ENCODE assay signal across 11 cellular contexts in the genomic region with DNA sequence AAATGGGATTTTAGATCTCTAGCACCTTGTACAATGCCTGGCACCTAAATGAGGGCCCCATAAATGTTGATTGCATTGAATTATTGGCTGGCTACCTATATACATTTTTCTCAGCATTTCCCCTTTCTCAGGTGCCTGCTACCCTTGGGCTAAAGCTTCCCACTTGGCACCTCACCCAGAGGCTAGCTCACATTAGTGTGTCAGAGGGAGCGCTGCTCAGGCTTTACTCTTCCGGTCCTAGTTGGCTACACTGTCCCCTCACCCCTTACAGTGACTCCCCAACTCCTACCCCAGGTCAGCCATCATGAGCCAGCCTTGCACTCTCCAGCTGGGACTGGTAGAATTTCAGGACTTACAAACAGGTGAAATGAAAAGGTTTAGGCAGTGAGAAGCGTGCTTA. TPM values are rescaled to one million over a fixed set of nuclear protein-coding genes. Genes with fewer than 3 reads are reported as not detected.
DNase-seq lines count a peak whose midpoint lies in the region; ATAC-seq, FAIRE-seq and TF ChIP-seq lines count a peak whose summit lies in the region.
"Had no signal": no experiment of that assay in that cellular context is flagged by ENCODE, and none has a peak within 500 bp of the region (broad histone marks: within the 10 kb centered on the region; RNA-seq: fewer than 3 reads in every experiment).

No MANE protein-coding gene starts in this region.

- H3K9me1 ChIP-seq in IMR-90 (ENCODE audit: insufficient read depth, low read length), result peaks cover 34% of the 10 kb centered on the region

- H3K9me3 Mint-ChIP-seq in CD4-positive, alpha-beta T cell, result no peaks in the 10 kb centered on the region
- H3K9me3 Mint-ChIP-seq in central memory CD8-positive, alpha-beta T cell, result no peaks in the 10 kb centered on the region

- H2AFZ ChIP-seq in IMR-90 (replicated peaks; ENCODE audit: low read length, poor library complexity), result no peak overlapping the region

- H3K27ac ChIP-seq in CD4-positive, alpha-beta T cell (ENCODE audit: low read depth, low read length), result peak overlapping the region; percentile 57
- H3K27ac ChIP-seq in IMR-90 (ENCODE audit: insufficient read depth, low read length), result no peak overlapping the region
- H3K27ac ChIP-seq: VCaP had no signal

- in situ Hi-C loops in IMR-90 (cut with MboI; ENCODE audit: low sequenced_read_pairs), result no loop called here

- no peak overlapping the region for H3K4me3 ChIP-seq in IMR-90 (ENCODE audit: insufficient read depth, low read depth, low read length)

- intact Hi-C loops in CD4-positive, alpha-beta T cell (cut with DNase I, micrococcal nuclease), result no loop called here
- intact Hi-C loops in IMR-90 (cut with micrococcal nuclease), result no loop called here

- no peak overlapping the region for H3K4ac ChIP-seq in IMR-90 (ENCODE audit: low read depth, low read length)

- H3K18ac ChIP-seq in IMR-90 (ENCODE audit: low read depth, low read length), result no peak overlapping the region

- H4K20me1 ChIP-seq in IMR-90 (ENCODE audit: insufficient read depth, low read length), result peaks cover 76% of the 10 kb centered on the region

- peaks cover 17% of the 10 kb centered on the region for H3K36me3 Mint-ChIP-seq in CD4-positive, alpha-beta T cell (ENCODE audit: low read depth)
- H3K36me3 Mint-ChIP-seq in central memory CD8-positive, alpha-beta T cell (ENCODE audit: insufficient read depth), result peaks cover 8% of the 10 kb centered on the region

- peak overlapping the region; percentile 83 for H3K27ac Mint-ChIP-seq in CD4-positive, alpha-beta T cell
- H3K27ac Mint-ChIP-seq in central memory CD8-positive, alpha-beta T cell (ENCODE audit: low read depth), result peak overlapping the region; percentile 80

- peak overlapping the region; percentile 68 for H3K4me3 Mint-ChIP-seq in CD4-positive, alpha-beta T cell
- H3K4me3 Mint-ChIP-seq in central memory CD8-positive, alpha-beta T cell, result peak overlapping the region; percentile 71

- no peak overlapping the region for H2BK20ac ChIP-seq in IMR-90 (ENCODE audit: low read depth, low read length)

- H3K14ac ChIP-seq in IMR-90 (replicated peaks; ENCODE audit: low read depth, low read length), result no peak overlapping the region

- H3K9me3 ChIP-seq in CD4-positive, alpha-beta T cell (ENCODE audit: control insufficient read depth, low read length), result no peaks in the 10 kb centered on the region
- H3K9me3 ChIP-seq in IMR-90 (ENCODE audit: control insufficient read depth, insufficient read depth, low read length), result no peaks in the 10 kb centered on the region

- no peak overlapping the region for H2AK9ac ChIP-seq in IMR-90 (replicated peaks; ENCODE audit: low read depth, low read length, poor library complexity)

- no peak for TF ChIP-seq CTCF in CD4-positive, alpha-beta T cell (IDR thresholded peaks at IDR 0.05)
- TF ChIP-seq CTCF in IMR-90 (conservative IDR thresholded peaks at IDR 0.05; ENCODE audit: low read depth, low read length), result no peak

- H3K4me2 ChIP-seq in IMR-90 (ENCODE audit: low read depth, low read length), result no peak overlapping the region

- no TSS peak for BruUV-seq in IMR-90 (replicated peaks; lab: Mats Ljungman, UMichigan)

- no peak overlapping the region for H4K8ac ChIP-seq in IMR-90 (ENCODE audit: low read depth in 2 of 2, low read length in 2 of 2)

- DNase-seq in CD4-positive, alpha-beta T cell, result no peak
- no peak for DNase-seq in GM19239 (ENCODE audit: insufficient read length, low spot score)
- no peak for DNase-seq in IMR-90
- no peak for DNase-seq in central memory CD8-positive, alpha-beta T cell (ENCODE audit: low spot score in 2 of 2)
- DNase-seq in stimulated activated CD4-positive, alpha-beta T cell treated with anti-CD3 and anti-CD28 coated beads, Interleukin-2, amount 100 ng/mL, for 24 hours, result no peak
- no peak for DNase-seq in MV-4-11 (lab: John Stamatoyannopoulos, UW)
- DNase-seq: KG1, kidney glomerular epithelial cell had no signal

- H2BK5ac ChIP-seq in IMR-90 (ENCODE audit: low read depth, low read length, poor library complexity, severe bottlenecking), result no peak overlapping the region

- POLR2A ChIA-PET in CD4-positive, alpha-beta T cell (lab: Charles Lee), result interaction anchor here (0.9 to 5.8 kb wide), 5 partner anchors 8 to 78 kb away, joined by 4 to 44 read pairs (median 6); a partner anchor contains a TSS
- POLR2A ChIA-PET in IMR-90 (lab: Charles Lee; ENCODE audit: unreplicated experiment), result no interaction called here

- no peak overlapping the region for H3K9ac ChIP-seq in IMR-90 (ENCODE audit: low read depth, low read length)

- no peak overlapping the region for H2BK15ac ChIP-seq in IMR-90 (ENCODE audit: low read depth, low read length)

- H3K27me3 ChIP-seq in CD4-positive, alpha-beta T cell (ENCODE audit: control insufficient read depth, insufficient read depth, low read length), result no peaks in the 10 kb centered on the region
- no peaks in the 10 kb centered on the region for H3K27me3 ChIP-seq in IMR-90 (ENCODE audit: control insufficient read depth, insufficient read depth, low read length)

- no peak overlapping the region for H3K56ac ChIP-seq in IMR-90 (ENCODE audit: extremely low read depth, insufficient read depth, low read length)

- WGBS in IMR-90 (ENCODE audit: extremely low coverage in 2 of 2, insufficient read length in 1 of 2), 2 experiments, result no CpG with 5 or more reads among the region's 3 CpGs

- peak overlapping the region; percentile 48; the same call in 1 of the 2 replicates for H3K23ac ChIP-seq in IMR-90 (ENCODE audit: low read depth, low read length)

- peaks cover 26 to 79% of the 10 kb centered on the region in 2 experiments for H3K79me1 ChIP-seq in IMR-90 (ENCODE audit: low read depth in 1 of 2, low read length in 2 of 2)

- H3K4me1 Mint-ChIP-seq in CD4-positive, alpha-beta T cell (ENCODE audit: low read depth), result peaks cover 84% of the 10 kb centered on the region
- peaks cover 80% of the 10 kb centered on the region for H3K4me1 Mint-ChIP-seq in central memory CD8-positive, alpha-beta T cell

- no peak for TF ChIP-seq RAD21 in IMR-90 (IDR thresholded peaks at IDR 0.05; ENCODE audit: low read length)

- CTCF ChIA-PET in CD4-positive, alpha-beta T cell (lab: Charles Lee), result interaction anchor here (4.8 kb wide), 1 partner anchor 13 kb away, joined by 25 read pairs; no protein-coding TSS in a partner anchor
- CTCF ChIA-PET in IMR-90 (lab: Yijun Ruan, JAX), result interaction anchor here (1.4 kb wide), 1 partner anchor 13 kb away, joined by 3 read pairs; no protein-coding TSS in a partner anchor

- no peak overlapping the region for H4K5ac ChIP-seq in IMR-90 (ENCODE audit: low read depth, low read length)

- no peak overlapping the region for H2BK120ac ChIP-seq in IMR-90 (ENCODE audit: low read depth, low read length)

- dilution Hi-C loops in IMR-90 (cut with HindIII; ENCODE audit: low sequenced_read_pairs, unreplicated experiment), result no loop called here

- no peaks in the 10 kb centered on the region for H3K27me3 Mint-ChIP-seq in CD4-positive, alpha-beta T cell
- no peaks in the 10 kb centered on the region for H3K27me3 Mint-ChIP-seq in central memory CD8-positive, alpha-beta T cell

- peak; percentile 59 for FAIRE-seq in GM19239 (lab: Jason Lieb, UNC)

- no peak overlapping the region for H4K91ac ChIP-seq in IMR-90 (ENCODE audit: insufficient read depth, low read depth, low read length)

- peak; percentile 8 for ATAC-seq in CD4-positive, alpha-beta T cell (ENCODE audit: poor library complexity)
- ATAC-seq in IMR-90 (ENCODE audit: low read depth), result no peak
- ATAC-seq in central memory CD8-positive, alpha-beta T cell (replicated peaks; ENCODE audit: extremely low read depth, poor library complexity, severe bottlenecking), result no peak
- ATAC-seq in HG03565 (IDR thresholded peaks at IDR 0.05; ENCODE audit: unreplicated experiment), result no peak
- ATAC-seq in HG03442 (IDR thresholded peaks at IDR 0.05; ENCODE audit: unreplicated experiment), result no peak

- H3K36me3 ChIP-seq in IMR-90 (ENCODE audit: control insufficient read depth, insufficient read depth, low read length), result 0 out of 2 replicates have a peak, but pooled peaks cover 1% of the 10 kb centered on the region

- H2AK5ac ChIP-seq in IMR-90 (ENCODE audit: low read depth, low read length), result no peak overlapping the region

- H3K4me1 ChIP-seq in IMR-90 (ENCODE audit: control insufficient read depth, insufficient read depth, low read length), result peaks cover 13% of the 10 kb centered on the region

- TF ChIP-seq POLR2A in IMR-90 (IDR thresholded peaks at IDR 0.05; ENCODE audit: low read depth, low read length), result no peak

TF ChIP-seq in IMR-90, 13 proteins besides CTCF, POLR2A, EP300 and RAD21:
- TF ChIP-seq RFX5 (IDR thresholded peaks at IDR 0.05; ENCODE audit: low read depth, low read length) (no peak), CHD1 (IDR thresholded peaks at IDR 0.05; ENCODE audit: low read depth, low read length) (no peak), SMC3 (IDR thresholded peaks at IDR 0.05; ENCODE audit: low read depth, low read length) (no peak)

RNA-seq across cellular contexts. Expression of a gene that starts 9.5 kb away (rescaled TPM):
- 10 to 100 TPM; 21.9 to 23.2 TPM for total RNA-seq in CD4-positive, alpha-beta T cell
- total RNA-seq in IMR-90 (2012; rRNA removed), result 10.0 and 13.1 TPM in 2 replicates
- polyA plus RNA-seq in IMR-90 (2012; rRNA removed), result 11.0 and 14.7 TPM in 2 replicates
- polyA plus RNA-seq in IMR-90 (2012; cell fraction: cytosol; rRNA removed), result 2.9 and 4.3 TPM in 2 replicates
- 21.7 and 89.3 TPM in 2 replicates for polyA plus RNA-seq in IMR-90 (2012; cell fraction: nucleus; rRNA removed; ENCODE audit: low replicate concordance)
